Comparison of ENCODE assay signal across 12 cellular contexts in the genomic region with DNA sequence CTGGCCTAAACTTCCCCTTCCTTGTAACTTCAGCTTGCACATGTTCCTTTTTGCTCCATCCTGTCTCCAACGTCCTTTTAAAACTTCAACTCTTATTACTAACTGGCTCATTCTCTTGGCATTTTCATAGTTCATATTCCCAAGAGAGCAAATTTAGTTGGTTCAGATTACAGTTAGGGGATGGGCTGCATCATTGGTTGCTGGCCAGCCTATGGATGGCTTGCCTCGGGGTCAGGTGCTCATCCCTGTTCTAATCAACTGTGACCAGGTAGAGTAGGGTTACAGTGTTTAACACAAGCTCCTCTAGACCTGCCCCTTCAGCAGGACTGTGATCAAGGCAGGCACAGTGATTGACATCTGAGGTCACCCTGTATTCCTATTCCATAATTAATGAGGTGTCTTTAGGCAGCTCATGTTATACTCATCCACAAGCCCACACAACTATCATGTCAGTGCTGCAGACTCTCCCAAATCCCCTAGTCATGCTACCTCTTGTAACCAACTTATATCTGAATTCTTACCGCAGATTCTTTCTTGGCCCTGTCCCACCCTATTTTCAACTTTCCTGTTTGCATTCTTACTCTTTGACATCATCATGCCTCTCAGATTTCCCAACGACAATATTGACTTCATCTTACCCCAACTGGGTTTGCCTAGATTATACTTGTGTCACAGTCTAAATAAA.
A peak's percentile ranks its signal among the peaks of the same experiment; 100 is the strongest.
DNase-seq lines count a peak whose midpoint lies in the region; ATAC-seq, FAIRE-seq and TF ChIP-seq lines count a peak whose summit lies in the region.
"Had no signal": no experiment of that assay in that cellular context is flagged by ENCODE, and none has a peak within 500 bp of the region (broad histone marks: within the 10 kb centered on the region; RNA-seq: fewer than 3 reads in every experiment).

No MANE protein-coding gene starts in this region.

- no peaks in the 10 kb centered on the region for H3K79me1 ChIP-seq in mesendoderm (ENCODE audit: low read length)

- no CpG with 5 or more reads among the region's 4 CpGs for WGBS in mesendoderm (ENCODE audit: extremely low coverage, insufficient coverage, low lambda C conversion rate)

- FAIRE-seq in astrocyte (lab: Jason Lieb, UNC) = peak; percentile 59

- no peak for TF ChIP-seq CTCF in astrocyte (IDR thresholded peaks at IDR 0.05; ENCODE audit: insufficient read depth, low read depth, low read length)
- no peak for TF ChIP-seq CTCF in tibial artery (IDR thresholded peaks at IDR 0.05)

- no peak overlapping the region for H2BK15ac ChIP-seq in mesendoderm (replicated peaks; ENCODE audit: low read depth)

- H3K9me3 ChIP-seq in astrocyte (ENCODE audit: insufficient read depth, low read depth, low read length) (no peaks in the 10 kb centered on the region), tibial artery (no peaks in the 10 kb centered on the region)
- H3K9me3 ChIP-seq: heart right ventricle had no signal

- H3K4me1 ChIP-seq in astrocyte (ENCODE audit: insufficient read depth, low read length) (peaks cover 9% of the 10 kb centered on the region), mesendoderm (ENCODE audit: control insufficient read depth, low read depth, low read length) (no peaks in the 10 kb centered on the region), tibial artery (peaks cover 0 to 2% (median 0%) of the 10 kb centered on the region in 4 donors)
- H3K4me1 ChIP-seq: heart right ventricle had no signal

- H3K79me2 ChIP-seq in astrocyte (ENCODE audit: insufficient read depth, low read length) (no peaks in the 10 kb centered on the region), mesendoderm (ENCODE audit: control insufficient read depth, insufficient read depth, low read length) (no peaks in the 10 kb centered on the region)

- DNase-seq in ELR (ENCODE audit: low read depth) (peak; percentile 72), LHCN-M2 (ENCODE audit: low read depth) (peak; percentile 44), astrocyte (ENCODE audit: low read depth) (peak; percentile 90), mesendoderm (peak; percentile 37), tibial artery (no peak)
- no peak for DNase-seq in naive thymus-derived CD8-positive, alpha-beta T cell
- DNase-seq: activated CD4-positive, alpha-beta memory T cell treated with anti-CD3 and anti-CD28 coated beads for 36 hours; CD8-positive, alpha-beta memory T cell; effector memory CD4-positive, alpha-beta T cell; heart right ventricle had no signal

- no peaks in the 10 kb centered on the region for H3K36me3 ChIP-seq in astrocyte (ENCODE audit: insufficient read depth, low read length)
- no peaks in the 10 kb centered on the region for H3K36me3 ChIP-seq in mesendoderm (ENCODE audit: control insufficient read depth, insufficient read depth, low read length)
- no peaks in the 10 kb centered on the region for H3K36me3 ChIP-seq in tibial artery
- H3K36me3 ChIP-seq: heart right ventricle had no signal

- no peaks in the 10 kb centered on the region for H3K9me3 Mint-ChIP-seq in astrocyte (ENCODE audit: unreplicated experiment)
- H3K9me3 Mint-ChIP-seq in naive thymus-derived CD8-positive, alpha-beta T cell = no peaks in the 10 kb centered on the region
- H3K9me3 Mint-ChIP-seq: activated CD4-positive, alpha-beta memory T cell treated with anti-CD3 and anti-CD28 coated beads for 36 hours; CD8-positive, alpha-beta memory T cell had no signal

- H3K4me2 ChIP-seq in astrocyte (ENCODE audit: low read length) = peak overlapping the region; percentile 53
- H3K4me2 ChIP-seq in mesendoderm (ENCODE audit: low read length) = no peak overlapping the region

- no peak overlapping the region for H3K18ac ChIP-seq in mesendoderm (ENCODE audit: low read length)

- ATAC-seq in GM18505 (IDR thresholded peaks at IDR 0.05; ENCODE audit: unreplicated experiment) (no peak), GM21390 (IDR thresholded peaks at IDR 0.05; ENCODE audit: unreplicated experiment) (no peak)
- no peak for ATAC-seq in naive thymus-derived CD8-positive, alpha-beta T cell
- ATAC-seq: heart right ventricle had no signal

- no peak for TF ChIP-seq POLR2A in GM18505 (IDR thresholded peaks at IDR 0.05; ENCODE audit: borderline replicate concordance, extremely low read depth, insufficient read depth, insufficient read length)

- H3K4me3 ChIP-seq in astrocyte (ENCODE audit: insufficient read depth, low read depth, low read length) (no peak overlapping the region), mesendoderm (ENCODE audit: low read length) (no peak overlapping the region), tibial artery (no peak overlapping the region)
- H3K4me3 ChIP-seq: heart right ventricle had no signal

- H3K4ac ChIP-seq in mesendoderm (ENCODE audit: low read depth, low read length) = no peak overlapping the region

- H3K23ac ChIP-seq in mesendoderm (ENCODE audit: low read length) = no peak overlapping the region

- no peak overlapping the region for H2AK5ac ChIP-seq in mesendoderm (ENCODE audit: low read length)

- no peaks in the 10 kb centered on the region for H4K20me1 ChIP-seq in astrocyte (ENCODE audit: insufficient read depth, low read length)

- H3K36me3 Mint-ChIP-seq in astrocyte (ENCODE audit: low read depth, unreplicated experiment) = no peaks in the 10 kb centered on the region
- H3K36me3 Mint-ChIP-seq in naive thymus-derived CD8-positive, alpha-beta T cell = no peaks in the 10 kb centered on the region
- H3K36me3 Mint-ChIP-seq: activated CD4-positive, alpha-beta memory T cell treated with anti-CD3 and anti-CD28 coated beads for 36 hours; CD8-positive, alpha-beta memory T cell had no signal

- POLR2A ChIA-PET in naive thymus-derived CD8-positive, alpha-beta T cell (lab: Charles Lee) = no interaction called here

- H4K8ac ChIP-seq in mesendoderm (ENCODE audit: low read depth, low read length) = no peak overlapping the region

- no peak overlapping the region for H4K5ac ChIP-seq in mesendoderm (ENCODE audit: low read length)

- H3K27ac ChIP-seq in astrocyte (ENCODE audit: low read depth, low read length) (peak overlapping the region; percentile 45), mesendoderm (ENCODE audit: low read depth, low read length) (no peak overlapping the region), tibial artery (no peak overlapping the region)
- H3K27ac ChIP-seq: heart right ventricle had no signal

- no peak overlapping the region for H2AFZ ChIP-seq in astrocyte (ENCODE audit: low read depth, low read length)

- peak overlapping the region; percentile 73 for H3K27ac Mint-ChIP-seq in astrocyte (ENCODE audit: unreplicated experiment)
- H3K27ac Mint-ChIP-seq in naive thymus-derived CD8-positive, alpha-beta T cell = no peak overlapping the region
- H3K27ac Mint-ChIP-seq: activated CD4-positive, alpha-beta memory T cell treated with anti-CD3 and anti-CD28 coated beads for 36 hours had no signal

- peaks cover 23% of the 10 kb centered on the region for H3K4me1 Mint-ChIP-seq in astrocyte (ENCODE audit: low read depth, unreplicated experiment)
- H3K4me1 Mint-ChIP-seq in naive thymus-derived CD8-positive, alpha-beta T cell = no peaks in the 10 kb centered on the region
- H3K4me1 Mint-ChIP-seq: CD8-positive, alpha-beta memory T cell had no signal

- no peak overlapping the region for H2BK5ac ChIP-seq in mesendoderm (ENCODE audit: low read length)

- H3K27me3 ChIP-seq in astrocyte (ENCODE audit: insufficient read depth, low read length) (peaks cover 10% of the 10 kb centered on the region), mesendoderm (ENCODE audit: insufficient read depth, low read length, poor library complexity) (no peaks in the 10 kb centered on the region), tibial artery (peaks cover 0 to 3% of the 10 kb centered on the region in 2 donors)

- no peak overlapping the region for H2BK120ac ChIP-seq in mesendoderm (ENCODE audit: low read depth, low read length)

- peaks cover 6% of the 10 kb centered on the region for H3K27me3 Mint-ChIP-seq in astrocyte (ENCODE audit: low read depth, unreplicated experiment)
- H3K27me3 Mint-ChIP-seq in naive thymus-derived CD8-positive, alpha-beta T cell = peaks cover 33 to 71% (median 53%) of the 10 kb centered on the region in 5 donors

- intact Hi-C loops in tibial artery (cut with DNase I; ENCODE audit: low total_unique reads) = loop anchor here (5.0 kb wide), 1 partner anchor 75 kb away; no protein-coding TSS in a partner anchor

- peak overlapping the region; percentile 5 for H3K9ac ChIP-seq in astrocyte (ENCODE audit: low read length)
- H3K9ac ChIP-seq in mesendoderm (ENCODE audit: low read length) = no peak overlapping the region

- no peak overlapping the region for H3K4me3 Mint-ChIP-seq in astrocyte (ENCODE audit: unreplicated experiment)
- H3K4me3 Mint-ChIP-seq in naive thymus-derived CD8-positive, alpha-beta T cell = no peak overlapping the region
- H3K4me3 Mint-ChIP-seq: activated CD4-positive, alpha-beta memory T cell treated with anti-CD3 and anti-CD28 coated beads for 36 hours; CD8-positive, alpha-beta memory T cell had no signal

- no peak overlapping the region for H3K56ac ChIP-seq in mesendoderm (ENCODE audit: low read length)

Comparison
In these comparisons a context has a peak if more than half of its experiments do, and no peak if none do; other contexts are left out.
1. DNase-seq: peak in ELR (single experiment), LHCN-M2 (single experiment), astrocyte (single experiment) and mesendoderm (single experiment); none in naive thymus-derived CD8-positive, alpha-beta T cell (0 of 10) and tibial artery (0 of 2).